In genomic region chr19:36420961-36421748, GRCh38 we compare ENCODE assay signal across 8 cellular contexts. TPM values are rescaled to one million over a fixed set of nuclear protein-coding genes. Genes with fewer than 3 reads are reported as not detected.
DNase-seq lines count a peak whose midpoint lies in the region; ATAC-seq, FAIRE-seq and TF ChIP-seq lines count a peak whose summit lies in the region.

No MANE protein-coding gene starts in this region.

- H3K4me3 ChIP-seq in endothelial cell of umbilical vein (replicated peaks in 1 of 3; ENCODE audit: insufficient read depth in 1 of 3, low read depth in 1 of 3, low read length in 3 of 3), result peak overlapping the region; percentile 14 to 43 (median 35)

- H3K27me3 ChIP-seq in endothelial cell of umbilical vein (ENCODE audit: control insufficient read depth in 2 of 2, insufficient read depth in 2 of 2, low read length in 2 of 2), result no peaks in the 10 kb centered on the region

- H4K20me1 ChIP-seq in endothelial cell of umbilical vein (replicated peaks; ENCODE audit: control insufficient read depth, extremely low read depth, insufficient read depth, low read length), result no peaks in the 10 kb centered on the region

- H3K36me3 ChIP-seq in endothelial cell of umbilical vein (ENCODE audit: control insufficient read depth in 2 of 2, extremely low read depth in 1 of 2, insufficient read depth in 2 of 2, low read length in 2 of 2), result no peaks in the 10 kb centered on the region

- no peaks in the 10 kb centered on the region for H3K9me3 ChIP-seq in endothelial cell of umbilical vein (replicated peaks; ENCODE audit: control insufficient read depth, insufficient read depth, low read length)

- no peaks in the 10 kb centered on the region for H3K9me1 ChIP-seq in endothelial cell of umbilical vein (replicated peaks; ENCODE audit: control insufficient read depth, extremely low read depth, insufficient read depth, low read length)

- CTCF ChIA-PET in endothelial cell of umbilical vein (lab: Charles Lee), result interaction anchor here (0.7 to 1.7 kb wide), 3 partner anchors 11 to 1431 kb away, joined by 3 to 4 read pairs (median 4); no protein-coding TSS in a partner anchor

- POLR2A ChIA-PET in endothelial cell of umbilical vein (lab: Charles Lee), result no interaction called here

- TF ChIP-seq CTCF in endothelial cell of umbilical vein (IDR thresholded peaks at IDR 0.05; ENCODE audit: extremely low read depth in 1 of 2, insufficient read depth in 1 of 2, low read depth in 1 of 2, low read length in 2 of 2), result no peak

- no TSS peak for BruUV-seq in endothelial cell of umbilical vein (replicated peaks; lab: Mats Ljungman, UMichigan)

- FAIRE-seq in endothelial cell of umbilical vein (lab: Jason Lieb, UNC), result no peak

- H3K4me2 ChIP-seq in endothelial cell of umbilical vein (ENCODE audit: insufficient read depth, low read length), result peak overlapping the region; percentile 81

- H3K79me2 ChIP-seq in endothelial cell of umbilical vein (ENCODE audit: control insufficient read depth, insufficient read depth, low read length), result peaks cover 11% of the 10 kb centered on the region

- ATAC-seq in Right ventricle myocardium inferior, result peak; percentile 32
- ATAC-seq in GM19463 (IDR thresholded peaks at IDR 0.05; ENCODE audit: unreplicated experiment), result no peak
- no peak for ATAC-seq in GM18502 (IDR thresholded peaks at IDR 0.05; ENCODE audit: poor library complexity, unreplicated experiment)

- DNase-seq in Right ventricle myocardium inferior (ENCODE audit: missing footprints), result no peak
- no peak for DNase-seq in cardiac septum (ENCODE audit: low spot score)
- peak; percentile 33 for DNase-seq in endothelial cell of umbilical vein (ENCODE audit: low read depth, low spot score)
- peak; percentile 14 for DNase-seq in mucosa of gallbladder (ENCODE audit: low spot score)
- no peak for DNase-seq in DMS114 treated with DMSO at 0.1 percent for 48 hours (lab: John Stamatoyannopoulos, UW; ENCODE audit: unreplicated experiment)
- DNase-seq in NCI-H146 treated with DMSO at 0.1 percent for 48 hours (lab: John Stamatoyannopoulos, UW; ENCODE audit: unreplicated experiment), result no peak

- dilution Hi-C loops in endothelial cell of umbilical vein (cut with MboI; ENCODE audit: extremely low pct_ligation_motif_present, low sequenced_read_pairs), result no loop called here

- H3K9ac ChIP-seq in endothelial cell of umbilical vein (replicated peaks; ENCODE audit: extremely low read depth, insufficient read depth, low read length), result no peak overlapping the region

- peaks cover 11% of the 10 kb centered on the region for H3K4me1 ChIP-seq in endothelial cell of umbilical vein (ENCODE audit: control insufficient read depth, extremely low read depth, insufficient read depth, low read length)

- intact Hi-C loops in Right ventricle myocardium inferior (cut with DNase I) (no loop called here), cardiac septum (cut with DNase I) (loop anchor here (10.0 kb wide), 1 partner anchor 206 kb away; the partner anchor contains the start of genes ZNF146 and ZNF565), endothelial cell of umbilical vein (cut with micrococcal nuclease) (no loop called here)

- no peak overlapping the region for H3K27ac ChIP-seq in endothelial cell of umbilical vein (ENCODE audit: insufficient read depth, low read depth, low read length)

- H2AFZ ChIP-seq in endothelial cell of umbilical vein (ENCODE audit: low read depth, low read length), result peak overlapping the region; percentile 93

- no peak for TF ChIP-seq POLR2A in endothelial cell of umbilical vein (IDR thresholded peaks at IDR 0.05; ENCODE audit: low read depth, low read length)

TF ChIP-seq in endothelial cell of umbilical vein, 7 proteins besides CTCF, POLR2A, EP300 and RAD21:
- TF ChIP-seq MAX (IDR thresholded peaks at IDR 0.05; ENCODE audit: insufficient read depth, insufficient read length) (no peak), JUN (IDR thresholded peaks at IDR 0.05; ENCODE audit: borderline replicate concordance, insufficient read depth, insufficient read length, low read depth) (peak; percentile 12), POLR2AphosphoS5 (IDR thresholded peaks at IDR 0.05; ENCODE audit: insufficient read depth, low read depth, low read length) (no peak), EZH2 (IDR thresholded peaks at IDR 0.05; ENCODE audit: borderline replicate concordance, low read depth, low read length, severe bottlenecking) (no peak)

RNA-seq across cellular contexts. Expression of gene ZFP82, which starts 2.7 kb away (rescaled TPM):
- total RNA-seq in Right ventricle myocardium inferior (4.3 TPM), cardiac septum (5.7 TPM), endothelial cell of umbilical vein (3.7 and 3.9 TPM in 2 replicates), mucosa of gallbladder (6.9 TPM)
- 1.4 and 1.8 TPM in 2 replicates for polyA plus RNA-seq in endothelial cell of umbilical vein
- 1.9 and 2.0 TPM in 2 replicates for polyA plus RNA-seq in endothelial cell of umbilical vein (2011; cell fraction: cytosol; rRNA removed)
- 2.7 and 2.8 TPM in 2 replicates for polyA plus RNA-seq in endothelial cell of umbilical vein (2011; cell fraction: nucleus; rRNA removed)
- polyA plus RNA-seq in endothelial cell of umbilical vein (2012), result 2.2 and 2.8 TPM in 2 replicates
- polyA minus RNA-seq in endothelial cell of umbilical vein, result 3.8 and 5.3 TPM in 2 replicates
- polyA minus RNA-seq in endothelial cell of umbilical vein (2011; cell fraction: cytosol; rRNA and poly(A)+ RNA removed), result 3.3 TPM
- polyA minus RNA-seq in endothelial cell of umbilical vein (2011; cell fraction: nucleus; rRNA and poly(A)+ RNA removed), result 3.8 and 5.0 TPM in 2 replicates

RNA-seq across cellular contexts. Expression of gene ZFP14, which starts 42.2 kb away (rescaled TPM):
- total RNA-seq in Right ventricle myocardium inferior, result 3.2 TPM
- 3.2 TPM for total RNA-seq in cardiac septum
- total RNA-seq in endothelial cell of umbilical vein, result 2.6 and 3.1 TPM in 2 replicates
- 0.33 and 0.59 TPM in 2 replicates for polyA plus RNA-seq in endothelial cell of umbilical vein
- polyA plus RNA-seq in endothelial cell of umbilical vein (2011; cell fraction: cytosol; rRNA removed), result 0.48 and 0.62 TPM in 2 replicates
- 2.8 and 3.5 TPM in 2 replicates for polyA plus RNA-seq in endothelial cell of umbilical vein (2011; cell fraction: nucleus; rRNA removed)
- 1.3 TPM in 2 replicates for polyA plus RNA-seq in endothelial cell of umbilical vein (2012)
- 2.0 TPM in 2 replicates for polyA minus RNA-seq in endothelial cell of umbilical vein
- 0.82 TPM for polyA minus RNA-seq in endothelial cell of umbilical vein (2011; cell fraction: cytosol; rRNA and poly(A)+ RNA removed)
- polyA minus RNA-seq in endothelial cell of umbilical vein (2011; cell fraction: nucleus; rRNA and poly(A)+ RNA removed), result 3.0 TPM in 2 replicates
- total RNA-seq in mucosa of gallbladder, result 12.0 TPM

Comparison
In these comparisons a context has a peak if more than half of its experiments do, and no peak if none do; other contexts are left out.
1. DNase-seq: peak in endothelial cell of umbilical vein (single experiment) and mucosa of gallbladder (single experiment); none in Right ventricle myocardium inferior (single experiment), cardiac septum (single experiment), DMS114 treated with DMSO at 0.1 percent for 48 hours (single experiment) and NCI-H146 treated with DMSO at 0.1 percent for 48 hours (single experiment).